Comparison of ENCODE assay signal across 9 cellular contexts in the genomic region with DNA sequence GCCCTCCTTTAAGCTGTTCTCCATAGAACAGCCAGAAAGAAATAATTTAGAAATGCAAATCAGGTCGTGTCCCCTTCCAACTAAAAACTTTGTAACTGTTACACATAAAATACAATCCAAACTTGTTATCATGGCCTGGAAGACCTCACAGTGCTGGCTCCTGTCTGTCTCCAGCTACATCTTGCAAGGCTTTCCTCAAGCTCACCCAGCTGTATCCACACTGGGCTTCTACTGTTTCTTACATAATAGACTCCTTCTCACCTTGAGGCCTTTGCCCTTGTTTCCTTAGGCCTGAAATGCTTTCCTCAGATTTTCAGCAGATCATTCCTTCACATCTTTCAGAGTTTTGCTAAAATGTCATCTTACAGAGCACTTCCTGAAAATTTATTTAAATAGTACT. TPM values are rescaled to one million over a fixed set of nuclear protein-coding genes. Genes with fewer than 3 reads are reported as not detected.
"Had no signal": no experiment of that assay in that cellular context is flagged by ENCODE, and none has a peak within 500 bp of the region (broad histone marks: within the 10 kb centered on the region; RNA-seq: fewer than 3 reads in every experiment).

No MANE protein-coding gene starts in this region.

- H3K4me1 ChIP-seq: HAP-1 had no signal

- H3K27ac ChIP-seq: GM23248 had no signal

- H3K36me3 ChIP-seq: HAP-1 had no signal

- DNase-seq: GM23248, GOT3, H7, HFFc6, IMR-90 had no signal

- H3K9me3 ChIP-seq: HAP-1 had no signal

- ATAC-seq: HCT116 had no signal

- H3K4me3 ChIP-seq: GM23248, HAP-1 had no signal

RNA-seq across cellular contexts. Expression of gene MYOZ2, which starts 43.4 kb away (rescaled TPM):
- total RNA-seq: H4, H7, HT-29 had no signal
